In genomic region chr18:13813271-13813849, GRCh38 we compare ENCODE assay signal across 9 cellular contexts. TPM values are rescaled to one million over a fixed set of nuclear protein-coding genes. Genes with fewer than 3 reads are reported as not detected.
DNase-seq lines count a peak whose midpoint lies in the region; ATAC-seq and TF ChIP-seq lines count a peak whose summit lies in the region.
"Had no signal": no experiment of that assay in that cellular context is flagged by ENCODE, and none has a peak within 500 bp of the region (broad histone marks: within the 10 kb centered on the region; RNA-seq: fewer than 3 reads in every experiment).

No MANE protein-coding gene starts in this region.

- H3K4me1 ChIP-seq in KMS-11 (ENCODE audit: low read depth, poor library complexity, severe bottlenecking) (no peaks in the 10 kb centered on the region), SK-N-SH (ENCODE audit: control insufficient read depth in 1 of 2, insufficient read depth in 2 of 2, low read depth in 1 of 2, low read length in 1 of 2) (no peaks in the 10 kb centered on the region), cardiac muscle cell (ENCODE audit: low read depth) (peaks cover 3% of the 10 kb centered on the region), psoas muscle (no peaks in the 10 kb centered on the region)

- TF ChIP-seq RAD21 in SK-N-SH (IDR thresholded peaks at IDR 0.05; ENCODE audit: low read length), result peak; percentile 76

- no peaks in the 10 kb centered on the region for H3K9me3 Mint-ChIP-seq in activated naive CD8-positive, alpha-beta T cell treated with anti-CD3 and anti-CD28 coated beads for 36 hours

- no peaks in the 10 kb centered on the region for H3K4me1 Mint-ChIP-seq in activated naive CD8-positive, alpha-beta T cell treated with anti-CD3 and anti-CD28 coated beads for 36 hours

- CTCF ChIA-PET in SK-N-SH (lab: Yijun Ruan, JAX), result interaction anchor here (0.6 to 9.1 kb wide), 32 partner anchors 9 to 953 kb away, joined by 3 to 60 read pairs (median 4); partner anchors contain the start of gene MC5R

- no peaks in the 10 kb centered on the region for H3F3A ChIP-seq in SK-N-SH (replicated peaks; ENCODE audit: insufficient read depth)

- H3K36me3 Mint-ChIP-seq in activated naive CD8-positive, alpha-beta T cell treated with anti-CD3 and anti-CD28 coated beads for 36 hours, result no peaks in the 10 kb centered on the region

- ATAC-seq in GM21515 (IDR thresholded peaks at IDR 0.05; ENCODE audit: unreplicated experiment) (peak; percentile 71), psoas muscle (peak; percentile 75 to 93 (median 84)), HG03139 (IDR thresholded peaks at IDR 0.05; ENCODE audit: unreplicated experiment) (no peak)

- DNase-seq in DMS 273 (lab: John Stamatoyannopoulos, UW; ENCODE audit: unreplicated experiment) (peak; percentile 84), SK-N-SH (peak; percentile 77), cardiac muscle cell (ENCODE audit: low read depth in 1 of 2, low spot score in 1 of 2) (peak; percentile 66 to 79), psoas muscle (peak in 1 of 2 donors; percentile 41)
- DNase-seq in activated naive CD8-positive, alpha-beta T cell treated with anti-CD3 and anti-CD28 coated beads for 36 hours, result peak; percentile 34

- intact Hi-C loops in psoas muscle (cut with DNase I), result no loop called here

- no peak overlapping the region for H3K27ac Mint-ChIP-seq in activated naive CD8-positive, alpha-beta T cell treated with anti-CD3 and anti-CD28 coated beads for 36 hours

- POLR2A ChIA-PET in SK-N-SH (lab: Yijun Ruan, JAX), result no interaction called here

- H3K36me3 ChIP-seq in KMS-11 (ENCODE audit: insufficient read depth), result no peaks in the 10 kb centered on the region
- H3K36me3 ChIP-seq in SK-N-SH (replicated peaks in 1 of 2; ENCODE audit: control insufficient read depth in 1 of 2, insufficient read depth in 2 of 2, low read length in 1 of 2), result no peaks in the 10 kb centered on the region
- no peaks in the 10 kb centered on the region for H3K36me3 ChIP-seq in cardiac muscle cell
- no peaks in the 10 kb centered on the region for H3K36me3 ChIP-seq in psoas muscle (ENCODE audit: insufficient read depth in 1 of 2, low read depth in 1 of 2)

- WGBS in SK-N-SH (ENCODE audit: low lambda C conversion rate), result 9% methylated on average over 4 of the region's 4 CpGs
- WGBS in psoas muscle, 3 donors, result 24 to 26% (median 24%) methylated on average over 4 of the region's 4 CpGs

- no peaks in the 10 kb centered on the region for H4K20me1 ChIP-seq in KMS-11 (ENCODE audit: insufficient read depth)
- H4K20me1 ChIP-seq in SK-N-SH (ENCODE audit: insufficient read depth), result no peaks in the 10 kb centered on the region

- no peak overlapping the region for H2AFZ ChIP-seq in KMS-11 (ENCODE audit: low read depth)
- H2AFZ ChIP-seq in SK-N-SH (ENCODE audit: low read depth), result no peak overlapping the region

- H3K9ac ChIP-seq in KMS-11 (no peak overlapping the region), SK-N-SH (no peak overlapping the region)

- TF ChIP-seq CTCF in KMS-11 (conservative IDR thresholded peaks at IDR 0.05; ENCODE audit: low read depth, low read length), result peak; percentile 88
- TF ChIP-seq CTCF in SK-N-SH (IDR thresholded peaks at IDR 0.05), result peak; percentile 80
- peak; percentile 90 for TF ChIP-seq CTCF in cardiac muscle cell (IDR thresholded peaks at IDR 0.05; ENCODE audit: low read depth, low read length)
- TF ChIP-seq CTCF in psoas muscle (IDR thresholded peaks at IDR 0.05), result peak; percentile 82

- no peaks in the 10 kb centered on the region for H3K79me2 ChIP-seq in KMS-11 (ENCODE audit: insufficient read depth, low read depth)
- no peaks in the 10 kb centered on the region for H3K79me2 ChIP-seq in SK-N-SH (ENCODE audit: insufficient read depth)

- H3K4me2 ChIP-seq in KMS-11 (no peak overlapping the region), SK-N-SH (no peak overlapping the region)

- H3K9me3 ChIP-seq in SK-N-SH (no peaks in the 10 kb centered on the region), cardiac muscle cell (ENCODE audit: low read depth) (no peaks in the 10 kb centered on the region), psoas muscle (no peaks in the 10 kb centered on the region)

- H3K27me3 ChIP-seq in KMS-11 (ENCODE audit: insufficient read depth, low read depth) (no peaks in the 10 kb centered on the region), SK-N-SH (ENCODE audit: insufficient read depth) (peaks cover 35% of the 10 kb centered on the region; the same call in 1 of the 2 replicates), cardiac muscle cell (no peaks in the 10 kb centered on the region), psoas muscle (ENCODE audit: insufficient read depth in 3 of 3, low read length in 2 of 3) (no peaks in the 10 kb centered on the region)

- H3K9me2 ChIP-seq in SK-N-SH, result no peaks in the 10 kb centered on the region

- H3K27me3 Mint-ChIP-seq in activated naive CD8-positive, alpha-beta T cell treated with anti-CD3 and anti-CD28 coated beads for 36 hours, result peaks cover 7% of the 10 kb centered on the region

- no peak for TF ChIP-seq EP300 in SK-N-SH (IDR thresholded peaks at IDR 0.05; ENCODE audit: borderline replicate concordance in 1 of 2, low read depth in 1 of 2, low read length in 1 of 2)

- H3K4me3 ChIP-seq in KMS-11 (IDR thresholded peaks at IDR 0.05; ENCODE audit: insufficient read depth, low read depth, low read length) (no peak overlapping the region), SK-N-SH (ENCODE audit: low read depth in 2 of 2, low read length in 1 of 2) (no peak overlapping the region), cardiac muscle cell (no peak overlapping the region), psoas muscle (no peak overlapping the region)

- H3K4me3 Mint-ChIP-seq in activated naive CD8-positive, alpha-beta T cell treated with anti-CD3 and anti-CD28 coated beads for 36 hours, result no peak overlapping the region

- no peak overlapping the region for H3K27ac ChIP-seq in KMS-11
- H3K27ac ChIP-seq in SK-N-SH (ENCODE audit: low read depth in 2 of 2, low read length in 1 of 2), result no peak overlapping the region
- no peak overlapping the region for H3K27ac ChIP-seq in cardiac muscle cell
- no peak overlapping the region for H3K27ac ChIP-seq in psoas muscle

TF ChIP-seq in SK-N-SH, 30 proteins besides CTCF, POLR2A, EP300 and RAD21:
- TF ChIP-seq MEF2A (IDR thresholded peaks at IDR 0.05; ENCODE audit: borderline replicate concordance, low read depth) (no peak), SMC3 (IDR thresholded peaks at IDR 0.05; ENCODE audit: low read depth, low read length) (peak; percentile 81), JUND (IDR thresholded peaks at IDR 0.05) (peak; percentile 63), USF2 (IDR thresholded peaks at IDR 0.05; ENCODE audit: borderline replicate concordance, low read depth, low read length) (no peak), FOSL2 (IDR thresholded peaks at IDR 0.05; ENCODE audit: borderline replicate concordance, low read depth) (peak; percentile 70), NRF1 (IDR thresholded peaks at IDR 0.05; ENCODE audit: low read depth, low read length) (0 out of 2 replicates have a peak, but pooled peaks have one; percentile 4), TEAD4 (IDR thresholded peaks at IDR 0.05; ENCODE audit: borderline replicate concordance, insufficient read depth) (no peak)

RNA-seq across cellular contexts. Expression of gene MC5R, which starts 10.6 kb away (rescaled TPM):
- polyA plus RNA-seq in SK-N-SH (2012; rRNA removed) (not detected in 2 replicates), cardiac muscle cell (not detected in 2 replicates), psoas muscle (not detected)
- polyA plus RNA-seq in SK-N-SH (2012; cell fraction: cytosol; rRNA removed), result not detected in 2 replicates
- polyA plus RNA-seq in SK-N-SH (2012; cell fraction: nucleus; rRNA removed), result not detected in 2 replicates
- not detected for total RNA-seq in activated naive CD8-positive, alpha-beta T cell treated with anti-CD3 and anti-CD28 coated beads for 36 hours
- total RNA-seq in cardiac muscle cell (not detected in 2 replicates), psoas muscle (not detected)
- total RNA-seq: activated CD8-positive, alpha-beta memory T cell treated with anti-CD3 and anti-CD28 coated beads for 36 hours had no signal
